12 cellular contexts compared by ENCODE assay signal in genomic region chr22:40175571-40176105, GRCh38. TPM values are rescaled to one million over a fixed set of nuclear protein-coding genes. Genes with fewer than 3 reads are reported as not detected.
DNase-seq lines count a peak whose midpoint lies in the region; ATAC-seq and TF ChIP-seq lines count a peak whose summit lies in the region.
"Had no signal": no experiment of that assay in that cellular context is flagged by ENCODE, and none has a peak within 500 bp of the region (broad histone marks: within the 10 kb centered on the region; RNA-seq: fewer than 3 reads in every experiment).

No MANE protein-coding gene starts in this region.

- no peaks in the 10 kb centered on the region for H3K9me3 ChIP-seq in SK-N-SH
- H3K9me3 ChIP-seq in Panc1 (ENCODE audit: control insufficient read depth, insufficient read depth, low read depth, low read length) = no peaks in the 10 kb centered on the region
- no peaks in the 10 kb centered on the region for H3K9me3 ChIP-seq in sigmoid colon
- H3K9me3 ChIP-seq: adrenal gland had no signal

- no peak for TF ChIP-seq POLR2A in sigmoid colon (IDR thresholded peaks at IDR 0.05)

- peaks cover 21% of the 10 kb centered on the region for H3K36me3 Mint-ChIP-seq in effector memory CD8-positive, alpha-beta T cell (ENCODE audit: insufficient read depth)

- H3K27ac Mint-ChIP-seq in effector memory CD8-positive, alpha-beta T cell = peak overlapping the region in 1 of 2 donors; percentile 81

- no peak overlapping the region for H3K4me3 ChIP-seq in SK-N-SH (ENCODE audit: low read depth in 2 of 2, low read length in 1 of 2)
- H3K4me3 ChIP-seq in Panc1 (ENCODE audit: low read depth in 2 of 2, low read length in 2 of 2) = no peak overlapping the region
- H3K4me3 ChIP-seq in sigmoid colon = no peak overlapping the region
- H3K4me3 ChIP-seq: adrenal gland, PC-9 had no signal

- CTCF ChIA-PET in SK-N-SH (lab: Yijun Ruan, JAX) = no interaction called here
- CTCF ChIA-PET in Panc1 (lab: Charles Lee) = no interaction called here

- no peaks in the 10 kb centered on the region for H4K20me1 ChIP-seq in SK-N-SH (ENCODE audit: insufficient read depth)

- no peaks in the 10 kb centered on the region for H3K36me3 ChIP-seq in SK-N-SH (replicated peaks in 1 of 2; ENCODE audit: control insufficient read depth in 1 of 2, insufficient read depth in 2 of 2, low read length in 1 of 2)
- peaks cover 5% of the 10 kb centered on the region; the same call in 1 of the 2 replicates for H3K36me3 ChIP-seq in Panc1 (ENCODE audit: control insufficient read depth, insufficient read depth, low read length)
- H3K36me3 ChIP-seq in sigmoid colon = no peaks in the 10 kb centered on the region
- H3K36me3 ChIP-seq: adrenal gland had no signal

- no TSS peak for BruUV-seq in Panc1 (replicated peaks; lab: Mats Ljungman, UMichigan)

- POLR2A ChIA-PET in SK-N-SH (lab: Yijun Ruan, JAX) (no interaction called here), Panc1 (lab: Charles Lee) (no interaction called here)

- H2AFZ ChIP-seq in SK-N-SH (ENCODE audit: low read depth) = no peak overlapping the region
- H2AFZ ChIP-seq: PC-9 had no signal

- 76% methylated on average over 5 of the region's 6 CpGs for WGBS in SK-N-SH (ENCODE audit: low lambda C conversion rate)
- 86 to 87% methylated on average over 6 of the region's 6 CpGs for WGBS in sigmoid colon, 2 donors

- no peak for ATAC-seq in SK-N-SH treated with all-trans-retinoic acid at 6 μM for 48 hours
- no peak for ATAC-seq in Panc1
- no peak for ATAC-seq in effector memory CD8-positive, alpha-beta T cell (replicated peaks)
- no peak for ATAC-seq in HG02588 (IDR thresholded peaks at IDR 0.05; ENCODE audit: unreplicated experiment)

- no peak for TF ChIP-seq RAD21 in SK-N-SH (IDR thresholded peaks at IDR 0.05; ENCODE audit: low read length)

- peak overlapping the region; percentile 21 to 82 for H3K4me3 Mint-ChIP-seq in effector memory CD8-positive, alpha-beta T cell

- H3F3A ChIP-seq in SK-N-SH (replicated peaks; ENCODE audit: insufficient read depth) = peaks cover 10% of the 10 kb centered on the region

- no peaks in the 10 kb centered on the region for H3K9me3 Mint-ChIP-seq in effector memory CD8-positive, alpha-beta T cell

- peak overlapping the region; percentile 39 to 53; a peak in 3 of 4 replicates for H3K27ac ChIP-seq in SK-N-SH (ENCODE audit: low read depth in 2 of 2, low read length in 1 of 2)
- H3K27ac ChIP-seq in Panc1 (ENCODE audit: low read length) = peak overlapping the region; percentile 98
- peak overlapping the region; percentile 80 to 90 (median 81) for H3K27ac ChIP-seq in sigmoid colon
- H3K27ac ChIP-seq: 22Rv1 had no signal

- H3K4me1 ChIP-seq in SK-N-SH (ENCODE audit: control insufficient read depth in 1 of 2, insufficient read depth in 2 of 2, low read depth in 1 of 2, low read length in 1 of 2) (peaks cover 7 to 11% of the 10 kb centered on the region in 2 experiments; a peak in 3 of 4 replicates), Panc1 (ENCODE audit: control insufficient read depth, insufficient read depth, low read length) (peaks cover 19% of the 10 kb centered on the region), sigmoid colon (peaks cover 0 to 42% (median 37%) of the 10 kb centered on the region in 4 donors)

- H3K9me2 ChIP-seq in SK-N-SH = no peaks in the 10 kb centered on the region

- H3K27me3 ChIP-seq in SK-N-SH (ENCODE audit: insufficient read depth) (no peaks in the 10 kb centered on the region), Panc1 (ENCODE audit: control insufficient read depth, insufficient read depth, low read length) (no peaks in the 10 kb centered on the region), sigmoid colon (no peaks in the 10 kb centered on the region)
- H3K27me3 ChIP-seq: adrenal gland had no signal

- peaks cover 36 to 51% of the 10 kb centered on the region in 2 donors for H3K4me1 Mint-ChIP-seq in effector memory CD8-positive, alpha-beta T cell (ENCODE audit: low read depth in 2 of 2)

- in situ Hi-C loops in Panc1 (cut with HindIII; ENCODE audit: low pct_unique_long_range_greater_than_20kb, low sequenced_read_pairs) = no loop called here

- H3K27me3 Mint-ChIP-seq in effector memory CD8-positive, alpha-beta T cell = no peaks in the 10 kb centered on the region

- TF ChIP-seq CTCF in SK-N-SH (IDR thresholded peaks at IDR 0.05) (no peak), Panc1 (IDR thresholded peaks at IDR 0.05) (no peak), sigmoid colon (IDR thresholded peaks at IDR 0.05) (no peak)

- no peak overlapping the region; the same call in 1 of the 2 replicates for H3K4me2 ChIP-seq in SK-N-SH

- TF ChIP-seq EP300 in SK-N-SH (IDR thresholded peaks at IDR 0.05; ENCODE audit: borderline replicate concordance in 1 of 2, low read depth in 1 of 2, low read length in 1 of 2) (no peak), sigmoid colon (IDR thresholded peaks at IDR 0.05) (no peak)

- H3K79me2 ChIP-seq in SK-N-SH (ENCODE audit: insufficient read depth) = peaks cover 28% of the 10 kb centered on the region

- DNase-seq in SK-N-SH (no peak), Panc1 (ENCODE audit: low read depth, low spot score) (no peak), sigmoid colon (no peak), NCI-H1092 (lab: John Stamatoyannopoulos, UW) (no peak), superior temporal gyrus (ENCODE audit: extremely low spot score) (no peak)
- DNase-seq in effector memory CD8-positive, alpha-beta T cell = no peak
- DNase-seq: adrenal gland, NCI-H146, PC-9 had no signal

- intact Hi-C loops in Panc1 (cut with micrococcal nuclease; ENCODE audit: unreplicated experiment) (no loop called here), sigmoid colon (cut with DNase I) (loop anchor here (2.0 to 10.0 kb wide), 5 partner anchors 47 to 643 kb away; partner anchors contain the start of genes ADSL and RPS19BP1)

- H3K9ac ChIP-seq in SK-N-SH = no peak overlapping the region

TF ChIP-seq in SK-N-SH, 30 proteins besides CTCF, POLR2A, EP300 and RAD21:
- TF ChIP-seq NRF1 (IDR thresholded peaks at IDR 0.05; ENCODE audit: low read depth, low read length) (no peak), CHD2 (IDR thresholded peaks at IDR 0.05; ENCODE audit: low read length, partially characterized antibody) (no peak), RXRA (IDR thresholded peaks at IDR 0.05; ENCODE audit: borderline replicate concordance, low read depth) (no peak), RCOR1 (IDR thresholded peaks at IDR 0.05; ENCODE audit: low read length) (no peak), POLR2AphosphoS5 (IDR thresholded peaks at IDR 0.05; ENCODE audit: low read depth, low read length) (no peak), FOXJ3 (CRISPR knock-in tag; IDR thresholded peaks at IDR 0.05) (no peak), GATA2 (CRISPR knock-in tag; IDR thresholded peaks at IDR 0.05) (no peak)
- TF ChIP-seq, protein P1, sequence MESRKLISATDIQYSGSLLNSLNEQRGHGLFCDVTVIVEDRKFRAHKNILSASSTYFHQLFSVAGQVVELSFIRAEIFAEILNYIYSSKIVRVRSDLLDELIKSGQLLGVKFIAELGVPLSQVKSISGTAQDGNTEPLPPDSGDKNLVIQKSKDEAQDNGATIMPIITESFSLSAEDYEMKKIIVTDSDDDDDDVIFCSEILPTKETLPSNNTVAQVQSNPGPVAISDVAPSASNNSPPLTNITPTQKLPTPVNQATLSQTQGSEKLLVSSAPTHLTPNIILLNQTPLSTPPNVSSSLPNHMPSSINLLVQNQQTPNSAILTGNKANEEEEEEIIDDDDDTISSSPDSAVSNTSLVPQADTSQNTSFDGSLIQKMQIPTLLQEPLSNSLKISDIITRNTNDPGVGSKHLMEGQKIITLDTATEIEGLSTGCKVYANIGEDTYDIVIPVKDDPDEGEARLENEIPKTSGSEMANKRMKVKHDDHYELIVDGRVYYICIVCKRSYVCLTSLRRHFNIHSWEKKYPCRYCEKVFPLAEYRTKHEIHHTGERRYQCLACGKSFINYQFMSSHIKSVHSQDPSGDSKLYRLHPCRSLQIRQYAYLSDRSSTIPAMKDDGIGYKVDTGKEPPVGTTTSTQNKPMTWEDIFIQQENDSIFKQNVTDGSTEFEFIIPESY (IDR thresholded peaks at IDR 0.05; ENCODE audit: borderline replicate concordance, low read depth) = no peak

TF ChIP-seq in SK-N-SH treated with all-trans-retinoic acid at 6 μM for 48 hours, 23 proteins besides CTCF, POLR2A, EP300 and RAD21 (continues in another document):
- TF ChIP-seq TSHZ2 (CRISPR knock-in tag; IDR thresholded peaks at IDR 0.05) (no peak), ARNTL (CRISPR knock-in tag; IDR thresholded peaks at IDR 0.05; ENCODE audit: borderline replicate concordance, low read depth) (no peak), RARB (CRISPR knock-in tag; IDR thresholded peaks at IDR 0.05) (no peak), ISL1 (CRISPR knock-in tag; IDR thresholded peaks at IDR 0.05) (no peak), TOX (CRISPR knock-in tag; IDR thresholded peaks at IDR 0.05; ENCODE audit: borderline replicate concordance) (no peak), OSR1 (CRISPR knock-in tag; IDR thresholded peaks at IDR 0.05) (no peak), ZNF8 (CRISPR knock-in tag; IDR thresholded peaks at IDR 0.05) (no peak), ZFP30 (CRISPR knock-in tag; IDR thresholded peaks at IDR 0.05) (no peak)

RNA-seq across cellular contexts. Expression of gene TNRC6B, which starts 2.1 kb away (rescaled TPM):
- polyA plus RNA-seq in SK-N-SH (2012; rRNA removed) (1.2 and 1.5 TPM in 2 replicates), sigmoid colon (10 to 100 TPM in 1 of 3 donors, 1 to 10 TPM in 1, under 1 TPM in 1; 0.60 to 23.0 (median 9.2) TPM)
- 0.84 and 1.00 TPM in 2 replicates for polyA plus RNA-seq in SK-N-SH (2012; cell fraction: cytosol; rRNA removed)
- polyA plus RNA-seq in SK-N-SH (2012; cell fraction: nucleus; rRNA removed) = 2.6 and 5.5 TPM in 2 replicates
- total RNA-seq in Panc1 (2021; ENCODE audit: unreplicated experiment) (30.7 TPM), sigmoid colon (10 to 100 TPM; 26.5 to 51.8 (median 28.1) TPM)
- 7.5 TPM for polyA plus RNA-seq in Panc1 (2012; ENCODE audit: insufficient read length)

Comparison
In these comparisons a context has a peak if more than half of its experiments do, and no peak if none do; other contexts are left out.
1. H3K27ac ChIP-seq: peak in every context shown above with its lines; median percentile 98 in Panc1; 81 in sigmoid colon; 46 in SK-N-SH.